ENCODE assay signal across 13 cellular contexts in the genomic region with DNA sequence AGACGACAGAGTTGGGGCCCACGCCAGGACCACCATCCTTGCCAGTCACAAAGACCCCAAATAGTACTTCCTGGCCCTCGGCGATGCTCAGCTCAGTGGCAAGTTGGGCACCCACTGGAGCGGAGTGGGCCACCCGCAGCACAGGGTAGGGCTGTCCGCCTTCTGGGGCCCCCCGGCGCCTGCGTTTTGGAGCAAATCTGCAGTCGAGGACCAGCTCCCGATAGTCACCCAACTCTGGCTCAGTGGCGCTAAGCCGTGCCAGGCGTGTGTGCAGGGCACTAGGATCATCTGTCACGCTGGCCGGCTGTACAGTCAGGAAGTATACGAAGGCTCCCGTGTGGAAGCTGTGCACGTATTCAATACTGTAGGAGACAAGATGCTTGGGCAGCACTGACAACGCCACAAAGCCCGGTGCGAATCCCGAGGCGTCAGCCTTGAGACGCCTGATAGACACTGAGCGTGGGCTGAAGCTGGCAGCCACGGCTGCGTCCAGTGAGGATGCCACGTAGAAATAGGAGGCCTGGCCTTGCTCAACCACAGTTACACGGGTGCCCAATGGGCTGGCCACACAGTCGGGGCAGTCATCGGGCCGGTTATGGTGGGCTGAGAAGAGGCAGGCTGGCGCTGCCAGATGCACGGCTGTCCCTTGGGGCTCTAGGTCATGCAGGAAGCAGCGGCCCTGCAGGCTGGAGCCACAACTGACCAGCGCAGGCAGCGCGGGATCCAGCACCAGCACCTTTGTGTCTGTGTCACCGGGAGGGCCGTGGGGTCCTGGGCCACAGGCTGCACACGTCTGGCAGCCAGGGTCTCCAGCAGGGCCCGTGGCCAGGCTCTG. TPM values are rescaled to one million over a fixed set of nuclear protein-coding genes. Genes with fewer than 3 reads are reported as not detected.
DNase-seq lines count a peak whose midpoint lies in the region; ATAC-seq and TF ChIP-seq lines count a peak whose summit lies in the region.
"Had no signal": no experiment of that assay in that cellular context is flagged by ENCODE, and none has a peak within 500 bp of the region (broad histone marks: within the 10 kb centered on the region; RNA-seq: fewer than 3 reads in every experiment).

No MANE protein-coding gene starts in this region.

- H3K36me3 Mint-ChIP-seq in WTC11 = no peaks in the 10 kb centered on the region
- H3K36me3 Mint-ChIP-seq: CD14-positive monocyte had no signal

- no peaks in the 10 kb centered on the region for H3K9me3 ChIP-seq in lower lobe of right lung
- H3K9me3 ChIP-seq: gastrocnemius medialis had no signal

- H3K9me3 Mint-ChIP-seq in WTC11 = no peaks in the 10 kb centered on the region
- H3K9me3 Mint-ChIP-seq: CD14-positive monocyte had no signal

- DNase-seq in COLO668 (lab: John Stamatoyannopoulos, UW; ENCODE audit: unreplicated experiment) (peak; percentile 38), WTC11 (ENCODE audit: low spot score) (no peak), lower lobe of right lung (no peak), AG08395 (ENCODE audit: low spot score) (no peak)
- DNase-seq: gastrocnemius medialis; NCI-H1105 treated with DMSO at 0.1 percent for 48 hours; NK-92 treated with Interleukin-12 subunit alpha and Interleukin-12 subunit beta, amount 100 ng/mL, for 24 hours; T1000 had no signal

- no peak for ATAC-seq in WTC11
- ATAC-seq in lower lobe of right lung = no peak
- no peak for ATAC-seq in HG03354 (IDR thresholded peaks at IDR 0.05; ENCODE audit: poor library complexity, severe bottlenecking, unreplicated experiment)
- no peak for ATAC-seq in HG03039 (IDR thresholded peaks at IDR 0.05; ENCODE audit: unreplicated experiment)
- ATAC-seq: gastrocnemius medialis had no signal

- H3K36me3 ChIP-seq in lower lobe of right lung = peaks cover 12% of the 10 kb centered on the region
- H3K36me3 ChIP-seq: cardiac muscle cell, gastrocnemius medialis had no signal

- TF ChIP-seq CTCF in WTC11 (IDR thresholded peaks at IDR 0.05) = no peak
- no peak for TF ChIP-seq CTCF in lower lobe of right lung (IDR thresholded peaks at IDR 0.05)

- H3K4me3 Mint-ChIP-seq in WTC11 = peak overlapping the region; percentile 47

- no peak overlapping the region for H3K27ac Mint-ChIP-seq in WTC11

- CTCF ChIA-PET in WTC11 (lab: Charles Lee) = interaction anchor here (0.8 to 8.9 kb wide), 8 partner anchors 8 to 202 kb away, joined by 3 to 103 read pairs (median 11); partner anchors contain the start of genes CAMKV, INKA1 and MON1A

- no peaks in the 10 kb centered on the region for H3K27me3 ChIP-seq in lower lobe of right lung (ENCODE audit: low read depth)
- H3K27me3 ChIP-seq: cardiac muscle cell, gastrocnemius medialis had no signal

- intact Hi-C loops in lower lobe of right lung (cut with DNase I) = no loop called here

- H3K4me1 Mint-ChIP-seq in WTC11 = peaks cover 24% of the 10 kb centered on the region

- POLR2A ChIA-PET in WTC11 (lab: Charles Lee) = no interaction called here

- peak overlapping the region; percentile 63 for H3K4me3 ChIP-seq in lower lobe of right lung
- H3K4me3 ChIP-seq: cardiac muscle cell had no signal

- H3K27ac ChIP-seq in lower lobe of right lung = peak overlapping the region; percentile 81
- H3K27ac ChIP-seq: cardiac muscle cell had no signal

- no peaks in the 10 kb centered on the region for H3K27me3 Mint-ChIP-seq in WTC11 (ENCODE audit: low read depth)

- H3K4me1 ChIP-seq in lower lobe of right lung = peaks cover 67% of the 10 kb centered on the region

TF ChIP-seq in WTC11, 78 proteins besides CTCF, POLR2A, EP300 and RAD21:
- TF ChIP-seq KAT7 (CRISPR knock-in tag; IDR thresholded peaks at IDR 0.05; ENCODE audit: borderline replicate concordance) (no peak), NFYB (CRISPR knock-in tag; conservative IDR thresholded peaks at IDR 0.05; ENCODE audit: low read depth) (no peak)

RNA-seq across cellular contexts. Expression of gene MST1R, which starts 0.9 kb away (rescaled TPM):
- total RNA-seq in WTC11 (2021) (5.1 to 6.2 TPM (median 5.6 TPM) in 3 replicates), lower lobe of right lung (27.3 TPM)

RNA-seq across cellular contexts. Expression of gene MON1A, which starts 26.9 kb away (rescaled TPM):
- total RNA-seq in WTC11 (2021) (6.6 to 8.6 TPM (median 7.0 TPM) in 3 replicates), lower lobe of right lung (9.7 TPM)

RNA-seq across cellular contexts. Expression of gene CAMKV, which starts 33.0 kb away (rescaled TPM):
- total RNA-seq in WTC11 (2021) (56.0 to 58.2 TPM (median 56.6 TPM) in 3 replicates), lower lobe of right lung (not detected)
- total RNA-seq: gastrocnemius medialis, mesenteric fat pad had no signal

RNA-seq across cellular contexts. Expression of gene RBM6, which starts 37.2 kb away (rescaled TPM):
- total RNA-seq in WTC11 (2021) (115 to 122 TPM (median 118 TPM) in 3 replicates), lower lobe of right lung (101 TPM)

RNA-seq across cellular contexts. Expression of gene TRAIP, which starts 46.4 kb away (rescaled TPM):
- total RNA-seq in WTC11 (2021) (25.9 to 31.8 TPM (median 29.9 TPM) in 3 replicates), lower lobe of right lung (3.0 TPM)

Comparison
In these comparisons a context has a peak if more than half of its experiments do, and no peak if none do; other contexts are left out.
1. RNA of gene CAMKV, which starts 33.0 kb away (total RNA-seq): 56.0 to 58.2 TPM in WTC11; not detected in lower lobe of right lung (single experiment); every median in the first group is over 10 times any median in the second.